ENCODE assay signal across 8 cellular contexts in the genomic region with DNA sequence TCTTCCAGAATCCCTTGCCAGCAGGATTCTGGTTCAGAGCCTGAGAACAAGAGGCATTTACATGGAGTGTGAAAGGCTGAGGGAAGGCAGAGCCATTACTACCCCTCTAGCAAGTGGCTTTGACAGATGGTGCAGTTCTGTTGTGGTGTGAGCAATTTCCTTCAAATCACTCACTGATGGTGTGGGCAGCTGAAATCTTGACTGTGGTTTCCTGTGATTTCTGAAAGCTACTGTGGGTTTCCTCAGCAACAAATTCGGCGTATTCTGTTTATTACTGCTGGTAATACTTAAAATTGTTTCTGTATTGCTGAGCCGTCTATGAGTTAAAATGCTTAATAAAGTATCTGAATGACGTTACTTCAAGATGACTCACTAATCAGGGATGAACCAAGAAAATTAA.
DNase-seq lines count a peak whose midpoint lies in the region; FAIRE-seq and TF ChIP-seq lines count a peak whose summit lies in the region.

No MANE protein-coding gene starts in this region.

- H4K5ac ChIP-seq in H9 (ENCODE audit: insufficient read length, low read depth, low read length): no peak overlapping the region

- no peak overlapping the region for H3K4me3 Mint-ChIP-seq in H9

- H3K23me2 ChIP-seq in H9 (ENCODE audit: insufficient read length, low read depth, low read length, poor library complexity, severe bottlenecking): no peaks in the 10 kb centered on the region

- no peaks in the 10 kb centered on the region for H3K27me3 Mint-ChIP-seq in H9 (ENCODE audit: low read depth)

- no peak overlapping the region for H3K14ac ChIP-seq in H9 (ENCODE audit: insufficient read depth, low read length)
- H3K14ac ChIP-seq in trophoblast cell (ENCODE audit: low read length): no peak overlapping the region

- H2AK5ac ChIP-seq in H9 (ENCODE audit: insufficient read length, low read length) (no peak overlapping the region), trophoblast cell (ENCODE audit: low read length) (no peak overlapping the region)

- DNase-seq in DMS 273 treated with DMSO at 0.1 percent for 48 hours (lab: John Stamatoyannopoulos, UW) (peak; percentile 90), H54 (ENCODE audit: insufficient read length, low spot score) (no peak), NCI-H82 (lab: John Stamatoyannopoulos, UW) (peak; percentile 72), fibroblast of mammary gland (ENCODE audit: low read depth) (peak; percentile 96), H9 (no peak), NCI-H2029 (lab: John Stamatoyannopoulos, UW) (no peak), trophoblast cell (no peak)
- no peak for DNase-seq in activated CD4-positive, alpha-beta T cell treated with anti-CD3 and anti-CD28 coated beads, Interleukin-2, amount 50 U/mL, for 48 hours

- no peak overlapping the region for H3K56ac ChIP-seq in H9 (ENCODE audit: insufficient read length, low read depth, low read length)

- H3K18ac ChIP-seq in H9 (ENCODE audit: insufficient read length, low read depth, low read length) (no peak overlapping the region), trophoblast cell (ENCODE audit: low read length) (no peak overlapping the region)

- H3K79me2 ChIP-seq in H9 (ENCODE audit: insufficient read depth, low read length) (no peaks in the 10 kb centered on the region), trophoblast cell (ENCODE audit: control insufficient read depth, insufficient read depth, low read length, poor library complexity) (no peaks in the 10 kb centered on the region)

- no peak for TF ChIP-seq POLR2A in H54 (IDR thresholded peaks at IDR 0.05; ENCODE audit: low read depth, low read length)

- H3K79me1 ChIP-seq in H9 (ENCODE audit: insufficient read depth, low read depth, low read length, poor library complexity, severe bottlenecking) (no peaks in the 10 kb centered on the region), trophoblast cell (ENCODE audit: low read length) (no peaks in the 10 kb centered on the region)

- peak; percentile 96 for FAIRE-seq in H54 (lab: Jason Lieb, UNC)

- H4K20me1 ChIP-seq in H9 (ENCODE audit: control insufficient read depth, insufficient read depth, insufficient read length): no peaks in the 10 kb centered on the region

- H3K9me3 ChIP-seq in H9 (ENCODE audit: control insufficient read depth, low read depth, low read length) (no peaks in the 10 kb centered on the region), trophoblast cell (ENCODE audit: insufficient read depth, low read depth, low read length) (no peaks in the 10 kb centered on the region)

- H3K4me2 ChIP-seq in H9 (ENCODE audit: insufficient read depth, insufficient read length, low read length) (no peak overlapping the region), trophoblast cell (ENCODE audit: low read length) (no peak overlapping the region)

- H4K12ac ChIP-seq in trophoblast cell (ENCODE audit: low read depth, low read length): no peak overlapping the region

- H3T11ph ChIP-seq in H9 (ENCODE audit: low read length): no peak overlapping the region

- H2BK120ac ChIP-seq in H9 (ENCODE audit: low read depth, low read length, poor library complexity, severe bottlenecking) (no peak overlapping the region), trophoblast cell (ENCODE audit: insufficient read depth, low read length, poor library complexity) (no peak overlapping the region)

- H2BK20ac ChIP-seq in H9 (ENCODE audit: low read depth, low read length, poor library complexity, severe bottlenecking): no peak overlapping the region

- H3K9ac ChIP-seq in H9 (ENCODE audit: extremely low read depth, insufficient read length, low read length) (no peak overlapping the region), trophoblast cell (ENCODE audit: low read length) (no peak overlapping the region)

- H3K27me3 ChIP-seq in H9 (ENCODE audit: insufficient read depth, low read length) (no peaks in the 10 kb centered on the region), trophoblast cell (ENCODE audit: insufficient read depth, low read length) (no peaks in the 10 kb centered on the region)

- H3K4me3 ChIP-seq in fibroblast of mammary gland (ENCODE audit: control insufficient read depth, low read depth, low read length) (no peak overlapping the region), trophoblast cell (ENCODE audit: low read depth, low read length) (no peak overlapping the region)

- TF ChIP-seq CTCF in fibroblast of mammary gland (conservative IDR thresholded peaks at IDR 0.05; ENCODE audit: control insufficient read depth, insufficient read depth, low read depth, low read length): no peak
- TF ChIP-seq CTCF in H9 (conservative IDR thresholded peaks at IDR 0.05): no peak

- H3K23ac ChIP-seq in H9 (ENCODE audit: insufficient read length, low read depth, low read length): no peak overlapping the region
- H3K23ac ChIP-seq in trophoblast cell (ENCODE audit: low read length): no peak overlapping the region

- WGBS in H9 (ENCODE audit: extremely low coverage, insufficient read length, low lambda C conversion rate): no CpG with 5 or more reads among the region's 4 CpGs
- no CpG with 5 or more reads among the region's 4 CpGs for WGBS in trophoblast cell (ENCODE audit: extremely low coverage, insufficient coverage, insufficient read length)

- no peaks in the 10 kb centered on the region for H3K9me3 Mint-ChIP-seq in H9

- no peak overlapping the region for H3K27ac Mint-ChIP-seq in H9

- H2BK12ac ChIP-seq in H9 (ENCODE audit: insufficient read length, low read depth, low read length) (no peak overlapping the region), trophoblast cell (ENCODE audit: low read length) (no peak overlapping the region)

- no peaks in the 10 kb centered on the region for H3K4me1 Mint-ChIP-seq in H9

- H2BK5ac ChIP-seq in H9 (ENCODE audit: insufficient read length, low read length): no peak overlapping the region
- H2BK5ac ChIP-seq in trophoblast cell (ENCODE audit: low read depth, low read length, poor library complexity): no peak overlapping the region

- H3K27ac ChIP-seq in H9 (ENCODE audit: insufficient read length, low read depth, low read length) (no peak overlapping the region), trophoblast cell (ENCODE audit: low read depth, low read length) (no peak overlapping the region)

- no peaks in the 10 kb centered on the region for H3K36me3 Mint-ChIP-seq in H9 (ENCODE audit: insufficient read depth in 1 of 3, low read depth in 3 of 3)

- H4K8ac ChIP-seq in H9 (replicated peaks; ENCODE audit: insufficient read length, low read depth, low read length) (no peak overlapping the region), trophoblast cell (ENCODE audit: low read depth, low read length) (no peak overlapping the region)

- no peak overlapping the region for H2BK15ac ChIP-seq in H9 (ENCODE audit: low read depth, low read length)

- H2AFZ ChIP-seq in H9 (ENCODE audit: low read length): no peak overlapping the region
- H2AFZ ChIP-seq in trophoblast cell (ENCODE audit: insufficient read depth, low read length, poor library complexity): no peak overlapping the region

- H3K4me1 ChIP-seq in H9 (ENCODE audit: insufficient read depth, low read length): no peaks in the 10 kb centered on the region
- no peaks in the 10 kb centered on the region for H3K4me1 ChIP-seq in trophoblast cell (ENCODE audit: control insufficient read depth in 1 of 2, insufficient read depth in 2 of 2, low read length in 2 of 2)

- H4K91ac ChIP-seq in H9 (ENCODE audit: insufficient read length, low read depth, low read length) (no peak overlapping the region), trophoblast cell (ENCODE audit: low read depth, low read length) (no peak overlapping the region)

- H3K4ac ChIP-seq in H9 (ENCODE audit: low read depth, low read length) (no peak overlapping the region), trophoblast cell (ENCODE audit: low read depth, low read length) (no peak overlapping the region)

- H3K36me3 ChIP-seq in trophoblast cell (ENCODE audit: control insufficient read depth in 1 of 2, insufficient read depth in 2 of 2, low read length in 2 of 2): no peaks in the 10 kb centered on the region

Comparison
In these comparisons a context has a peak if more than half of its experiments do, and no peak if none do; other contexts are left out.
1. DNase-seq: peak in DMS 273 treated with DMSO at 0.1 percent for 48 hours (single experiment), NCI-H82 (single experiment) and fibroblast of mammary gland (single experiment); none in H54 (single experiment), H9 (single experiment), activated CD4-positive, alpha-beta T cell treated with anti-CD3 and anti-CD28 coated beads, Interleukin-2, amount 50 U/mL, for 48 hours (0 of 2), NCI-H2029 (single experiment) and trophoblast cell (0 of 2).